Comparison of ENCODE assay signal across 1 cellular context in genomic region chr12:6974180-6974579, GRCh38.
A peak's percentile ranks its signal among the peaks of the same experiment; 100 is the strongest.
TF ChIP-seq lines count a peak whose summit lies in the region.

No MANE protein-coding gene starts in this region.

TF ChIP-seq in HepG2, 621 proteins besides CTCF, POLR2A, EP300 and RAD21:
- TF ChIP-seq POLR2G (IDR thresholded peaks at IDR 0.05; ENCODE audit: low read depth, low read length) (peak; percentile 31; the same call in 1 of the 2 replicates), RBM22 (optimal IDR thresholded peaks at IDR 0.05; ENCODE audit: low read length) (peak; percentile 29), ZNF354B (CRISPR knock-in tag; IDR thresholded peaks at IDR 0.05) (no peak)
TF ChIP-seq in HepG2: peak in this region for 2.
